ENCODE assay signal across 1 cellular context in the genomic region with DNA sequence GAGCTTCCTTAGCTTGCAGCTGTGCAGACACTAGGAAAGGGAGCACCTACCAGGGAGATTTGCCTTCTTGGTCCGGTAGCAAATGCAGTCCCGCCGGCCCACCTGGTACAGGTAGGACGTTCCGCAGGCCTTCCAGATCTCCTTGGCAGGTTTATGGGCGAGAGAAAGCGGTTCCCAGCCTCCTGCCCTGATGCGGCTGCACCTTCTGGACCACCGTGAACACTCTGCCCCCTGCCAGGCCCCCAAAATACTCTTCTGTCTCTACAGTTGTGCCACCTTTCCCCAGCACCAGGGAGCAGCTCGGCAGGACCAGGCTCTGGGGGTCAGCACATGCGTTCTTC.
TF ChIP-seq lines count a peak whose summit lies in the region.

No MANE protein-coding gene starts in this region.

TF ChIP-seq in HCT116, 20 proteins besides CTCF, POLR2A, EP300 and RAD21 (continued from another document):
- TF ChIP-seq, protein P1, sequence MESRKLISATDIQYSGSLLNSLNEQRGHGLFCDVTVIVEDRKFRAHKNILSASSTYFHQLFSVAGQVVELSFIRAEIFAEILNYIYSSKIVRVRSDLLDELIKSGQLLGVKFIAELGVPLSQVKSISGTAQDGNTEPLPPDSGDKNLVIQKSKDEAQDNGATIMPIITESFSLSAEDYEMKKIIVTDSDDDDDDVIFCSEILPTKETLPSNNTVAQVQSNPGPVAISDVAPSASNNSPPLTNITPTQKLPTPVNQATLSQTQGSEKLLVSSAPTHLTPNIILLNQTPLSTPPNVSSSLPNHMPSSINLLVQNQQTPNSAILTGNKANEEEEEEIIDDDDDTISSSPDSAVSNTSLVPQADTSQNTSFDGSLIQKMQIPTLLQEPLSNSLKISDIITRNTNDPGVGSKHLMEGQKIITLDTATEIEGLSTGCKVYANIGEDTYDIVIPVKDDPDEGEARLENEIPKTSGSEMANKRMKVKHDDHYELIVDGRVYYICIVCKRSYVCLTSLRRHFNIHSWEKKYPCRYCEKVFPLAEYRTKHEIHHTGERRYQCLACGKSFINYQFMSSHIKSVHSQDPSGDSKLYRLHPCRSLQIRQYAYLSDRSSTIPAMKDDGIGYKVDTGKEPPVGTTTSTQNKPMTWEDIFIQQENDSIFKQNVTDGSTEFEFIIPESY (IDR thresholded peaks at IDR 0.05; ENCODE audit: extremely low read depth, insufficient replicate concordance, low read length): no peak
- TF ChIP-seq, protein P2, sequence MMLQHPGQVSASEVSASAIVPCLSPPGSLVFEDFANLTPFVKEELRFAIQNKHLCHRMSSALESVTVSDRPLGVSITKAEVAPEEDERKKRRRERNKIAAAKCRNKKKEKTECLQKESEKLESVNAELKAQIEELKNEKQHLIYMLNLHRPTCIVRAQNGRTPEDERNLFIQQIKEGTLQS (IDR thresholded peaks at IDR 0.05): no peak
- no peak for TF ChIP-seq CBX3 (IDR thresholded peaks at IDR 0.05; ENCODE audit: low read depth)
